9 cellular contexts compared by ENCODE assay signal in genomic region chr19:39196860-39197562, GRCh38. TPM values are rescaled to one million over a fixed set of nuclear protein-coding genes. Genes with fewer than 3 reads are reported as not detected.
DNase-seq lines count a peak whose midpoint lies in the region; ATAC-seq and TF ChIP-seq lines count a peak whose summit lies in the region.
"Had no signal": no experiment of that assay in that cellular context is flagged by ENCODE, and none has a peak within 500 bp of the region (broad histone marks: within the 10 kb centered on the region; RNA-seq: fewer than 3 reads in every experiment).

Gene NCCRP1 (plus strand): TSS chr19:39196964. CDS start chr19:39196983, 19 bp downstream.

- H3K4me1 ChIP-seq in CD4-positive, alpha-beta memory T cell (ENCODE audit: insufficient read depth, low read length) = peaks cover 24% of the 10 kb centered on the region
- H3K4me1 ChIP-seq in naive thymus-derived CD4-positive, alpha-beta T cell (ENCODE audit: control insufficient read depth in 2 of 2, insufficient read depth in 2 of 2, low read length in 2 of 2) = peaks cover 9 to 16% of the 10 kb centered on the region in 2 donors

- intact Hi-C loops in CD4-positive, alpha-beta memory T cell (cut with micrococcal nuclease) = no loop called here
- intact Hi-C loops in naive thymus-derived CD4-positive, alpha-beta T cell (cut with micrococcal nuclease) = no loop called here

- POLR2A ChIA-PET in CD4-positive, alpha-beta memory T cell (lab: Charles Lee; ENCODE audit: partially characterized antibody) = no interaction called here
- POLR2A ChIA-PET in naive thymus-derived CD4-positive, alpha-beta T cell (lab: Charles Lee) = no interaction called here

- H3K9me3 Mint-ChIP-seq in CD4-positive, alpha-beta memory T cell = no peaks in the 10 kb centered on the region
- peaks cover 0 to 10% (median 0%) of the 10 kb centered on the region in 5 experiments for H3K9me3 Mint-ChIP-seq in brain
- no peaks in the 10 kb centered on the region for H3K9me3 Mint-ChIP-seq in naive thymus-derived CD4-positive, alpha-beta T cell
- no peaks in the 10 kb centered on the region for H3K9me3 Mint-ChIP-seq in osteocyte (ENCODE audit: unreplicated experiment)

- no peak for DNase-seq in CD4-positive, alpha-beta memory T cell
- peak; percentile 26 for DNase-seq in GM13977 (ENCODE audit: low spot score)
- DNase-seq in naive thymus-derived CD4-positive, alpha-beta T cell = no peak
- DNase-seq in activated CD8-positive, alpha-beta memory T cell treated with anti-CD3 and anti-CD28 coated beads for 24 hours = no peak
- no peak for DNase-seq in osteocyte (ENCODE audit: extremely low spot score, unreplicated experiment)
- no peak for DNase-seq in NCI-H2196 (lab: John Stamatoyannopoulos, UW; ENCODE audit: unreplicated experiment)
- DNase-seq: KBM-7 had no signal

- H3K27ac ChIP-seq in CD4-positive, alpha-beta memory T cell (ENCODE audit: low read depth, low read length) = no peak within 1 kb of the TSS
- no peak within 1 kb of the TSS for H3K27ac ChIP-seq in naive thymus-derived CD4-positive, alpha-beta T cell (ENCODE audit: low read depth, low read length)

- no peaks in the 10 kb centered on the region for H3K36me3 Mint-ChIP-seq in CD4-positive, alpha-beta memory T cell
- H3K36me3 Mint-ChIP-seq in brain (no peaks in the 10 kb centered on the region), osteocyte (ENCODE audit: unreplicated experiment) (no peaks in the 10 kb centered on the region)
- H3K36me3 Mint-ChIP-seq in naive thymus-derived CD4-positive, alpha-beta T cell = peaks cover 0 to 2% (median 0%) of the 10 kb centered on the region in 5 donors

- no peaks in the 10 kb centered on the region for H3K9me3 ChIP-seq in CD4-positive, alpha-beta memory T cell (ENCODE audit: control insufficient read depth in 1 of 2, low read length in 2 of 2)
- no peaks in the 10 kb centered on the region for H3K9me3 ChIP-seq in naive thymus-derived CD4-positive, alpha-beta T cell (ENCODE audit: control insufficient read depth in 2 of 3, low read length in 3 of 3)

- no peak for TF ChIP-seq CTCF in GM13977 (IDR thresholded peaks at IDR 0.05; ENCODE audit: extremely low read depth, insufficient read depth, missing control alignments)
- TF ChIP-seq CTCF in brain (conservative IDR thresholded peaks at IDR 0.05) = no peak
- TF ChIP-seq CTCF in osteocyte (IDR thresholded peaks at IDR 0.05) = no peak

- ATAC-seq in naive thymus-derived CD4-positive, alpha-beta T cell = no peak
- ATAC-seq in HG03135 (IDR thresholded peaks at IDR 0.05; ENCODE audit: unreplicated experiment) = no peak

- peaks cover 30 to 46% of the 10 kb centered on the region in 2 donors for H3K27me3 Mint-ChIP-seq in CD4-positive, alpha-beta memory T cell
- H3K27me3 Mint-ChIP-seq in brain (peaks cover 58% of the 10 kb centered on the region), osteocyte (ENCODE audit: unreplicated experiment) (peaks cover 58% of the 10 kb centered on the region)
- peaks cover 46 to 78% (median 63%) of the 10 kb centered on the region in 5 donors for H3K27me3 Mint-ChIP-seq in naive thymus-derived CD4-positive, alpha-beta T cell

- peaks cover 14 to 32% (median 22%) of the 10 kb centered on the region in 4 donors for H3K4me1 Mint-ChIP-seq in CD4-positive, alpha-beta memory T cell
- H3K4me1 Mint-ChIP-seq in brain (peaks cover 36% of the 10 kb centered on the region), osteocyte (ENCODE audit: unreplicated experiment) (peaks cover 8% of the 10 kb centered on the region)
- H3K4me1 Mint-ChIP-seq in naive thymus-derived CD4-positive, alpha-beta T cell = peaks cover 12 to 24% (median 19%) of the 10 kb centered on the region in 7 donors

- CTCF ChIA-PET in CD4-positive, alpha-beta memory T cell (lab: Charles Lee; ENCODE audit: partially characterized antibody) = no interaction called here
- CTCF ChIA-PET in naive thymus-derived CD4-positive, alpha-beta T cell (lab: Charles Lee) = interaction anchor here (0.7 kb wide), 1 partner anchor 10 kb away, joined by 5 read pairs; no protein-coding TSS in a partner anchor

- no peak within 1 kb of the TSS for H3K4me3 ChIP-seq in CD4-positive, alpha-beta memory T cell (ENCODE audit: low read length in 2 of 2)
- H3K4me3 ChIP-seq in naive thymus-derived CD4-positive, alpha-beta T cell (ENCODE audit: low read length) = no peak within 1 kb of the TSS

- in situ Hi-C loops in GM13977 (cut with MboI; ENCODE audit: low pct_unique_long_range_greater_than_20kb, low sequenced_read_pairs, unreplicated experiment) = no loop called here

- H3K36me3 ChIP-seq in CD4-positive, alpha-beta memory T cell (ENCODE audit: insufficient read depth, low read length) = no peaks in the 10 kb centered on the region
- H3K36me3 ChIP-seq in naive thymus-derived CD4-positive, alpha-beta T cell (ENCODE audit: control insufficient read depth in 2 of 3, insufficient read depth in 3 of 3, low read length in 3 of 3) = no peaks in the 10 kb centered on the region

- H3K27me3 ChIP-seq in CD4-positive, alpha-beta memory T cell (ENCODE audit: insufficient read depth, low read length) = peaks cover 13% of the 10 kb centered on the region
- H3K27me3 ChIP-seq in naive thymus-derived CD4-positive, alpha-beta T cell (ENCODE audit: control insufficient read depth in 2 of 2, insufficient read depth in 2 of 2, low read length in 2 of 2) = peaks cover 0 to 19% of the 10 kb centered on the region in 2 donors

- peak within 1 kb of the TSS in 5 of 7 donors; percentile 5 to 60 (median 41) for H3K27ac Mint-ChIP-seq in CD4-positive, alpha-beta memory T cell
- H3K27ac Mint-ChIP-seq in brain (no peak within 1 kb of the TSS), osteocyte (ENCODE audit: unreplicated experiment) (no peak within 1 kb of the TSS)
- H3K27ac Mint-ChIP-seq in naive thymus-derived CD4-positive, alpha-beta T cell = no peak within 1 kb of the TSS

- peak within 1 kb of the TSS; percentile 32 to 80 (median 74) for H3K4me3 Mint-ChIP-seq in CD4-positive, alpha-beta memory T cell
- peak within 1 kb of the TSS; percentile 59 to 76 (median 68) for H3K4me3 Mint-ChIP-seq in brain
- H3K4me3 Mint-ChIP-seq in naive thymus-derived CD4-positive, alpha-beta T cell = peak within 1 kb of the TSS; percentile 53 to 94 (median 63)
- H3K4me3 Mint-ChIP-seq in osteocyte (ENCODE audit: unreplicated experiment) = no peak within 1 kb of the TSS

RNA-seq across cellular contexts. Expression of gene NCCRP1, which starts in this region (rescaled TPM):
- not detected for total RNA-seq in CD4-positive, alpha-beta memory T cell
- polyA plus RNA-seq in CD4-positive, alpha-beta memory T cell = not detected
- not detected for polyA plus RNA-seq in brain (ENCODE audit: insufficient read depth, low read depth, low replicate concordance)
- total RNA-seq in naive thymus-derived CD4-positive, alpha-beta T cell = not detected
- polyA plus RNA-seq in naive thymus-derived CD4-positive, alpha-beta T cell = not detected
- not detected in 2 replicates for total RNA-seq in osteocyte

Comparison
In these comparisons a context has a peak if more than half of its experiments do, and no peak if none do; other contexts are left out.
1. H3K27ac Mint-ChIP-seq: peak in CD4-positive, alpha-beta memory T cell (5 of 7); none in brain (0 of 5), naive thymus-derived CD4-positive, alpha-beta T cell (0 of 9) and osteocyte (single experiment).